1 cellular context compared by ENCODE assay signal in the genomic region with DNA sequence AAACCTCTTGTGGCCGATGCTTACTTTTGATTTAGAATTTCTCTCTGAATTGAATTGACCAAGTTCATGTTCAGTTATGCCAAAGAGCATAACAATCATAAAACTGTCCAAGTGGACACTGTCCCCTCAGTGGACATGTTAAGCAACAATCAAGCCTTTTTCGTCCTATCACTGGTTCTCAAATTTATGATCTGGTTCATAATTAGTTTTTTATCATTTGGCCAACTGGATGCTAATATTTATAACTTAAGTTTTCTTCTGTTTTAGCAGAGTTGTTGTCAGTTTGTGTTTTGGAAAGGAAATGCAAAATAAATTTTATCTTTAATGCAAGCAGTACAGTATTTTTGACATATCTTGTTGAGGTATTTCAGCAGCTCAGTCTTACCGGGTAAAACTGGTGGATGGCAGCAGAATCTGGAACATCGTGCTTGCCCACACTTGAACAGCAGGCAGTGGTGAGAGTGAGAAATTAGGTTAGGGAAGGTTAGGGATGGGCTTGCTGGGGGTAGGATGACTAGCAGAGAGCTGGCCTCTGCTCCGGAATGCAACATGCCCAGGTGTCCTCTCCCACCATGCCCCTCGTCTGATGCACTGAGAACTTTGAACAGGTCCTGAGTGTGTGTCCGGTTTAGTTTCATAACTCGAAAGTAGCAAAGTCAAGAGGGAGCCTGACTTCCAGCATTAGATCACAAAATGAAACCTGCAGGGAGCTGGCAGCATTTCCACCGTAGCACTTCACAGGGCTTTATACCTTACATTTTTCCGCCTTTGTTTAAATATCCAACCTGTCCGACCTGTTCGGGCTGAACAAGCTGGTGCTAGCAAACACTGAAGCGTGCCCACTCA.
TF ChIP-seq lines count a peak whose summit lies in the region.

No MANE protein-coding gene starts in this region.

TF ChIP-seq in HepG2, 621 proteins besides CTCF, POLR2A, EP300 and RAD21 (continued from another document and continues in another):
- no peak for TF ChIP-seq ZFP90 (CRISPR knock-in tag; IDR thresholded peaks at IDR 0.05; ENCODE audit: borderline replicate concordance)
- TF ChIP-seq, protein P1, sequence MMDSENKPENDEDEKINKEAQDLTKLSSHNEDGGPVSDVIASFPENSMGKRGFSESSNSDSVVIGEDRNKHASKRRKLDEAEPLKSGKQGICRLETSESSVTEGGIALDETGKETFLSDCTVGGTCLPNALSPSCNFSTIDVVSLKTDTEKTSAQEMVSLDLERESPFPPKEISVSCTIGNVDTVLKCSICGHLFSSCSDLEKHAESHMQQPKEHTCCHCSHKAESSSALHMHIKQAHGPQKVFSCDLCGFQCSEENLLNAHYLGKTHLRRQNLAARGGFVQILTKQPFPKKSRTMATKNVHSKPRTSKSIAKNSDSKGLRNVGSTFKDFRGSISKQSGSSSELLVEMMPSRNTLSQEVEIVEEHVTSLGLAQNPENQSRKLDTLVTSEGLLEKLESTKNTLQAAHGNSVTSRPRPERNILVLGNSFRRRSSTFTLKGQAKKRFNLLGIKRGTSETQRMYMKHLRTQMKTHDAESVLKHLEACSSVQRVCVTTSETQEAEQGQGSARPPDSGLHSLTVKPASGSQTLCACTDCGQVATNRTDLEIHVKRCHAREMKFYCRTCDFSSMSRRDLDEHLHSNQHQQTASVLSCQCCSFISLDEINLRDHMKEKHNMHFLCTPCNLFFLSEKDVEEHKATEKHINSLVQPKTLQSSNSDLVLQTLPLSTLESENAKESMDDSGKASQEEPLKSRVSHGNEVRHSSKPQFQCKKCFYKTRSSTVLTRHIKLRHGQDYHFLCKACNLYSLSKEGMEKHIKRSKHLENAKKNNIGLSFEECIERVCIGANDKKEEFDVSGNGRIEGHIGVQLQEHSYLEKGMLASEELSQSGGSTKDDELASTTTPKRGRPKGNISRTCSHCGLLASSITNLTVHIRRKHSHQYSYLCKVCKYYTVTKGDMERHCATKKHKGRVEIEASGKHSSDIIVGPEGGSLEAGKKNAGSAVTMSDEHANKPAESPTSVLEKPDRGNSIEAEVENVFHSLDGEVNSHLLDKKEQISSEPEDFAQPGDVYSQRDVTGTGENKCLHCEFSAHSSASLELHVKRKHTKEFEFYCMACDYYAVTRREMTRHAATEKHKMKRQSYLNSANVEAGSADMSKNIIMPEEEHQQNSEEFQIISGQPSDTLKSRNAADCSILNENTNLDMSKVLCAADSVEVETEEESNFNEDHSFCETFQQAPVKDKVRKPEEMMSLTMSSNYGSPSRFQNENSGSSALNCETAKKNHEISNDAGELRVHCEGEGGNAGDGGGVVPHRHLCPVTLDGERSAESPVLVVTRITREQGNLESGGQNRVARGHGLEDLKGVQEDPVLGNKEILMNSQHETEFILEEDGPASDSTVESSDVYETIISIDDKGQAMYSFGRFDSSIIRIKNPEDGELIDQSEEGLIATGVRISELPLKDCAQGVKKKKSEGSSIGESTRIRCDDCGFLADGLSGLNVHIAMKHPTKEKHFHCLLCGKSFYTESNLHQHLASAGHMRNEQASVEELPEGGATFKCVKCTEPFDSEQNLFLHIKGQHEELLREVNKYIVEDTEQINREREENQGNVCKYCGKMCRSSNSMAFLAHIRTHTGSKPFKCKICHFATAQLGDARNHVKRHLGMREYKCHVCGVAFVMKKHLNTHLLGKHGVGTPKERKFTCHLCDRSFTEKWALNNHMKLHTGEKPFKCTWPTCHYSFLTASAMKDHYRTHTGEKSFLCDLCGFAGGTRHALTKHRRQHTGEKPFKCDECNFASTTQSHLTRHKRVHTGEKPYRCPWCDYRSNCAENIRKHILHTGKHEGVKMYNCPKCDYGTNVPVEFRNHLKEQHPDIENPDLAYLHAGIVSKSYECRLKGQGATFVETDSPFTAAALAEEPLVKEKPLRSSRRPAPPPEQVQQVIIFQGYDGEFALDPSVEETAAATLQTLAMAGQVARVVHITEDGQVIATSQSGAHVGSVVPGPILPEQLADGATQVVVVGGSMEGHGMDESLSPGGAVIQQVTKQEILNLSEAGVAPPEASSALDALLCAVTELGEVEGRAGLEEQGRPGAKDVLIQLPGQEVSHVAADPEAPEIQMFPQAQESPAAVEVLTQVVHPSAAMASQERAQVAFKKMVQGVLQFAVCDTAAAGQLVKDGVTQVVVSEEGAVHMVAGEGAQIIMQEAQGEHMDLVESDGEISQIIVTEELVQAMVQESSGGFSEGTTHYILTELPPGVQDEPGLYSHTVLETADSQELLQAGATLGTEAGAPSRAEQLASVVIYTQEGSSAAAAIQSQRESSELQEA (CRISPR knock-in tag; IDR thresholded peaks at IDR 0.05; ENCODE audit: not compliant biosample characterization), result no peak
- TF ChIP-seq, protein P2, sequence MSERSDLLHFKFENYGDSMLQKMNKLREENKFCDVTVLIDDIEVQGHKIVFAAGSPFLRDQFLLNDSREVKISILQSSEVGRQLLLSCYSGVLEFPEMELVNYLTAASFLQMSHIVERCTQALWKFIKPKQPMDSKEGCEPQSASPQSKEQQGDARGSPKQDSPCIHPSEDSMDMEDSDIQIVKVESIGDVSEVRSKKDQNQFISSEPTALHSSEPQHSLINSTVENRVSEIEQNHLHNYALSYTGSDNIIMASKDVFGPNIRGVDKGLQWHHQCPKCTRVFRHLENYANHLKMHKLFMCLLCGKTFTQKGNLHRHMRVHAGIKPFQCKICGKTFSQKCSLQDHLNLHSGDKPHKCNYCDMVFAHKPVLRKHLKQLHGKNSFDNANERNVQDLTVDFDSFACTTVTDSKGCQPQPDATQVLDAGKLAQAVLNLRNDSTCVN (CRISPR knock-in tag; IDR thresholded peaks at IDR 0.05; ENCODE audit: borderline replicate concordance), result no peak
- TF ChIP-seq RARA (CRISPR knock-in tag; IDR thresholded peaks at IDR 0.05), result peak; percentile 79
- TF ChIP-seq ZNF7 (CRISPR knock-in tag; IDR thresholded peaks at IDR 0.05), result no peak
- no peak for TF ChIP-seq ZFY (CRISPR knock-in tag; IDR thresholded peaks at IDR 0.05)
- 0 out of 2 replicates have a peak, but pooled peaks have one; percentile 47 for TF ChIP-seq ZMYM2 (CRISPR knock-in tag; IDR thresholded peaks at IDR 0.05)
- TF ChIP-seq, protein P3, sequence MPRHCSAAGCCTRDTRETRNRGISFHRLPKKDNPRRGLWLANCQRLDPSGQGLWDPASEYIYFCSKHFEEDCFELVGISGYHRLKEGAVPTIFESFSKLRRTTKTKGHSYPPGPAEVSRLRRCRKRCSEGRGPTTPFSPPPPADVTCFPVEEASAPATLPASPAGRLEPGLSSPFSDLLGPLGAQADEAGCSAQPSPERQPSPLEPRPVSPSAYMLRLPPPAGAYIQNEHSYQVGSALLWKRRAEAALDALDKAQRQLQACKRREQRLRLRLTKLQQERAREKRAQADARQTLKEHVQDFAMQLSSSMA (CRISPR knock-in tag; IDR thresholded peaks at IDR 0.05), result no peak
- TF ChIP-seq MZF1 (CRISPR knock-in tag; IDR thresholded peaks at IDR 0.05; ENCODE audit: borderline replicate concordance), result no peak
- TF ChIP-seq ZFP82 (CRISPR knock-in tag; IDR thresholded peaks at IDR 0.05; ENCODE audit: borderline replicate concordance), result no peak
- TF ChIP-seq ZNF703 (CRISPR knock-in tag; IDR thresholded peaks at IDR 0.05; ENCODE audit: borderline replicate concordance), result no peak
- no peak for TF ChIP-seq ZFP41 (CRISPR knock-in tag; IDR thresholded peaks at IDR 0.05; ENCODE audit: borderline replicate concordance)
- no peak for TF ChIP-seq ZSCAN29 (CRISPR knock-in tag; conservative IDR thresholded peaks at IDR 0.05)
- TF ChIP-seq, protein P4, sequence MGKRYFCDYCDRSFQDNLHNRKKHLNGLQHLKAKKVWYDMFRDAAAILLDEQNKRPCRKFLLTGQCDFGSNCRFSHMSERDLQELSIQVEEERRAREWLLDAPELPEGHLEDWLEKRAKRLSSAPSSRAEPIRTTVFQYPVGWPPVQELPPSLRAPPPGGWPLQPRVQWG (CRISPR knock-in tag; IDR thresholded peaks at IDR 0.05; ENCODE audit: borderline replicate concordance, low read depth), result no peak
- no peak for TF ChIP-seq MAFF (IDR thresholded peaks at IDR 0.05; ENCODE audit: low read depth, low read length)
- peak; percentile 85 for TF ChIP-seq ZBTB38 (CRISPR knock-in tag; IDR thresholded peaks at IDR 0.05)
- TF ChIP-seq RORA (CRISPR knock-in tag; IDR thresholded peaks at IDR 0.05), result no peak
- TF ChIP-seq RFX1 (IDR thresholded peaks at IDR 0.05), result no peak
- no peak for TF ChIP-seq MIER2 (CRISPR knock-in tag; IDR thresholded peaks at IDR 0.05)
- no peak for TF ChIP-seq POLR2AphosphoS5 (IDR thresholded peaks at IDR 0.05; ENCODE audit: low read depth, low read length)
- no peak for TF ChIP-seq SATB2 (CRISPR knock-in tag; IDR thresholded peaks at IDR 0.05)
- TF ChIP-seq MTF1 (CRISPR knock-in tag; IDR thresholded peaks at IDR 0.05), result no peak
- TF ChIP-seq ZNF180 (CRISPR knock-in tag; IDR thresholded peaks at IDR 0.05; ENCODE audit: borderline replicate concordance, low read depth), result no peak
- TF ChIP-seq ZNF878 (CRISPR knock-in tag; IDR thresholded peaks at IDR 0.05), result no peak
- TF ChIP-seq PHF8 (CRISPR knock-in tag; IDR thresholded peaks at IDR 0.05), result no peak
- TF ChIP-seq, protein P5, sequence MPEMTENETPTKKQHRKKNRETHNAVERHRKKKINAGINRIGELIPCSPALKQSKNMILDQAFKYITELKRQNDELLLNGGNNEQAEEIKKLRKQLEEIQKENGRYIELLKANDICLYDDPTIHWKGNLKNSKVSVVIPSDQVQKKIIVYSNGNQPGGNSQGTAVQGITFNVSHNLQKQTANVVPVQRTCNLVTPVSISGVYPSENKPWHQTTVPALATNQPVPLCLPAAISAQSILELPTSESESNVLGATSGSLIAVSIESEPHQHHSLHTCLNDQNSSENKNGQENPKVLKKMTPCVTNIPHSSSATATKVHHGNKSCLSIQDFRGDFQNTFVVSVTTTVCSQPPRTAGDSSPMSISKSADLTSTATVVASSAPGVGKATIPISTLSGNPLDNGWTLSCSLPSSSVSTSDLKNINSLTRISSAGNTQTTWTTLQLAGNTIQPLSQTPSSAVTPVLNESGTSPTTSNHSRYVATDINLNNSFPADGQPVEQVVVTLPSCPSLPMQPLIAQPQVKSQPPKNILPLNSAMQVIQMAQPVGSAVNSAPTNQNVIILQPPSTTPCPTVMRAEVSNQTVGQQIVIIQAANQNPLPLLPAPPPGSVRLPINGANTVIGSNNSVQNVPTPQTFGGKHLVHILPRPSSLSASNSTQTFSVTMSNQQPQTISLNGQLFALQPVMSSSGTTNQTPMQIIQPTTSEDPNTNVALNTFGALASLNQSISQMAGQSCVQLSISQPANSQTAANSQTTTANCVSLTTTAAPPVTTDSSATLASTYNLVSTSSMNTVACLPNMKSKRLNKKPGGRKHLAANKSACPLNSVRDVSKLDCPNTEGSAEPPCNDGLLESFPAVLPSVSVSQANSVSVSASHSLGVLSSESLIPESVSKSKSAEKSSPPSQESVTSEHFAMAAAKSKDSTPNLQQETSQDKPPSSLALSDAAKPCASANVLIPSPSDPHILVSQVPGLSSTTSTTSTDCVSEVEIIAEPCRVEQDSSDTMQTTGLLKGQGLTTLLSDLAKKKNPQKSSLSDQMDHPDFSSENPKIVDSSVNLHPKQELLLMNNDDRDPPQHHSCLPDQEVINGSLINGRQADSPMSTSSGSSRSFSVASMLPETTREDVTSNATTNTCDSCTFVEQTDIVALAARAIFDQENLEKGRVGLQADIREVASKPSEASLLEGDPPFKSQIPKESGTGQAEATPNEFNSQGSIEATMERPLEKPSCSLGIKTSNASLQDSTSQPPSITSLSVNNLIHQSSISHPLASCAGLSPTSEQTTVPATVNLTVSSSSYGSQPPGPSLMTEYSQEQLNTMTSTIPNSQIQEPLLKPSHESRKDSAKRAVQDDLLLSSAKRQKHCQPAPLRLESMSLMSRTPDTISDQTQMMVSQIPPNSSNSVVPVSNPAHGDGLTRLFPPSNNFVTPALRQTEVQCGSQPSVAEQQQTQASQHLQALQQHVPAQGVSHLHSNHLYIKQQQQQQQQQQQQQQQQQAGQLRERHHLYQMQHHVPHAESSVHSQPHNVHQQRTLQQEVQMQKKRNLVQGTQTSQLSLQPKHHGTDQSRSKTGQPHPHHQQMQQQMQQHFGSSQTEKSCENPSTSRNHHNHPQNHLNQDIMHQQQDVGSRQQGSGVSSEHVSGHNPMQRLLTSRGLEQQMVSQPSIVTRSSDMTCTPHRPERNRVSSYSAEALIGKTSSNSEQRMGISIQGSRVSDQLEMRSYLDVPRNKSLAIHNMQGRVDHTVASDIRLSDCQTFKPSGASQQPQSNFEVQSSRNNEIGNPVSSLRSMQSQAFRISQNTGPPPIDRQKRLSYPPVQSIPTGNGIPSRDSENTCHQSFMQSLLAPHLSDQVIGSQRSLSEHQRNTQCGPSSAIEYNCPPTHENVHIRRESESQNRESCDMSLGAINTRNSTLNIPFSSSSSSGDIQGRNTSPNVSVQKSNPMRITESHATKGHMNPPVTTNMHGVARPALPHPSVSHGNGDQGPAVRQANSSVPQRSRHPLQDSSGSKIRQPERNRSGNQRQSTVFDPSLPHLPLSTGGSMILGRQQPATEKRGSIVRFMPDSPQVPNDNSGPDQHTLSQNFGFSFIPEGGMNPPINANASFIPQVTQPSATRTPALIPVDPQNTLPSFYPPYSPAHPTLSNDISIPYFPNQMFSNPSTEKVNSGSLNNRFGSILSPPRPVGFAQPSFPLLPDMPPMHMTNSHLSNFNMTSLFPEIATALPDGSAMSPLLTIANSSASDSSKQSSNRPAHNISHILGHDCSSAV (CRISPR knock-in tag; IDR thresholded peaks at IDR 0.05; ENCODE audit: borderline replicate concordance), result no peak
- TF ChIP-seq NR0B2 (CRISPR knock-in tag; IDR thresholded peaks at IDR 0.05), result no peak
